Comparison of ENCODE assay signal across 18 cellular contexts in the genomic region with DNA sequence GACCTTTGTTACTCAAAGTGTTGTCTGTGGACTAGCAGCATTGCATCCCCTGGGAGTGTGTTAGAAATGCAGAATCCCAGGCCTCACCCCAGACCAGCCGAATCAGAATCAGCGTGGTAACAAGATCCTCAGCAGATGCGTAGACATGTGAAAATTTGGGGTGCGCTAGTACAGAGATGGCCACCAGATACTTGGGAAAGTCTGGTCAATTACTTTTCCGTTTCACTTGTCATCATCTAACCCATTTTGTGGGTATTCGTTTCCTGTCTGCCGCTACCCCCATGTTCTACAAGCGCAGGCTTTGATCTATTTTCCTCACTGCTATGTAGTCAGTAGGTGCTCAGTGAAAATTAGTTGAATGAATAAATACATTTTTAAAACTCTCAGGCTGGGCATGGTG. TPM values are rescaled to one million over a fixed set of nuclear protein-coding genes. Genes with fewer than 3 reads are reported as not detected.
DNase-seq lines count a peak whose midpoint lies in the region; ATAC-seq and TF ChIP-seq lines count a peak whose summit lies in the region.
"Had no signal": no experiment of that assay in that cellular context is flagged by ENCODE, and none has a peak within 500 bp of the region (broad histone marks: within the 10 kb centered on the region; RNA-seq: fewer than 3 reads in every experiment).

No MANE protein-coding gene starts in this region.

- no peaks in the 10 kb centered on the region for H3K9me2 ChIP-seq in GM23338 (ENCODE audit: insufficient read depth)

- no peak overlapping the region for H3K4me3 ChIP-seq in GM23338
- H3K4me3 ChIP-seq: gastrocnemius medialis had no signal

- no peak overlapping the region for H3K4me2 ChIP-seq in GM23338

- H3K27ac ChIP-seq in GM23338 (ENCODE audit: low read depth): no peak overlapping the region
- H3K27ac ChIP-seq: 22Rv1, gastrocnemius medialis had no signal

- H3K79me2 ChIP-seq in GM23338 (replicated peaks; ENCODE audit: insufficient read depth): no peaks in the 10 kb centered on the region

- peaks cover 16% of the 10 kb centered on the region for H3K4me1 Mint-ChIP-seq in activated CD4-positive, alpha-beta T cell treated with anti-CD3 and anti-CD28 coated beads for 36 hours
- H3K4me1 Mint-ChIP-seq in stimulated activated memory B cell treated with anti-CD40 and anti-IgM and Interleukin-4, amounts not matched to agents 10 μg/mL and 1 μg/mL and 100 μg/mL, for 72 hours: peaks cover 53% of the 10 kb centered on the region
- H3K4me1 Mint-ChIP-seq in GM23338: no peaks in the 10 kb centered on the region

- no peak overlapping the region for H2AFZ ChIP-seq in GM23338

- no peaks in the 10 kb centered on the region for H3F3A ChIP-seq in GM23338 (replicated peaks; ENCODE audit: low read depth)

- H3K27me3 Mint-ChIP-seq in activated CD4-positive, alpha-beta T cell treated with anti-CD3 and anti-CD28 coated beads for 36 hours: peaks cover 2% of the 10 kb centered on the region
- no peaks in the 10 kb centered on the region for H3K27me3 Mint-ChIP-seq in stimulated activated memory B cell treated with anti-CD40 and anti-IgM and Interleukin-4, amounts not matched to agents 10 μg/mL and 1 μg/mL and 100 μg/mL, for 72 hours
- peaks cover 6% of the 10 kb centered on the region for H3K27me3 Mint-ChIP-seq in GM23338 (ENCODE audit: insufficient read depth, low read depth, poor library complexity)

- H3K27me3 ChIP-seq in GM23338 (ENCODE audit: insufficient read depth): no peaks in the 10 kb centered on the region
- H3K27me3 ChIP-seq: gastrocnemius medialis had no signal

- no peak overlapping the region for H3K27ac Mint-ChIP-seq in activated CD4-positive, alpha-beta T cell treated with anti-CD3 and anti-CD28 coated beads for 36 hours
- peak overlapping the region; percentile 80 for H3K27ac Mint-ChIP-seq in stimulated activated memory B cell treated with anti-CD40 and anti-IgM and Interleukin-4, amounts not matched to agents 10 μg/mL and 1 μg/mL and 100 μg/mL, for 72 hours
- no peak overlapping the region for H3K27ac Mint-ChIP-seq in GM23338

- POLR2A ChIA-PET in activated CD4-positive, alpha-beta T cell treated with anti-CD3 and anti-CD28 coated beads for 36 hours (lab: Charles Lee): no interaction called here

- no peaks in the 10 kb centered on the region for H3K36me3 ChIP-seq in GM23338 (ENCODE audit: insufficient read depth)
- H3K36me3 ChIP-seq: gastrocnemius medialis had no signal

- no peaks in the 10 kb centered on the region for H3K36me3 Mint-ChIP-seq in activated CD4-positive, alpha-beta T cell treated with anti-CD3 and anti-CD28 coated beads for 36 hours (ENCODE audit: low read depth)
- peaks cover 42% of the 10 kb centered on the region for H3K36me3 Mint-ChIP-seq in stimulated activated memory B cell treated with anti-CD40 and anti-IgM and Interleukin-4, amounts not matched to agents 10 μg/mL and 1 μg/mL and 100 μg/mL, for 72 hours
- H3K36me3 Mint-ChIP-seq in GM23338 (ENCODE audit: low read depth): no peaks in the 10 kb centered on the region

- intact Hi-C loops in activated CD4-positive, alpha-beta T cell treated with anti-CD3 and anti-CD28 coated beads for 36 hours (cut with DNase I, micrococcal nuclease): no loop called here

- DNase-seq in activated CD4-positive, alpha-beta T cell treated with anti-CD3 and anti-CD28 coated beads for 36 hours: peak; percentile 10
- DNase-seq in activated CD4-positive, alpha-beta T cell treated with anti-CD3 and anti-CD28 coated beads for 4 hours: no peak
- no peak for DNase-seq in NCI-H748 treated with DMSO at 0.1 percent for 48 hours (lab: John Stamatoyannopoulos, UW)
- DNase-seq in NCI-H526 treated with DMSO at 0.1 percent for 48 hours (lab: John Stamatoyannopoulos, UW): no peak
- no peak for DNase-seq in GM23338 (ENCODE audit: low spot score)
- DNase-seq: Calu3; effector CD4-positive, alpha-beta T cell; gastrocnemius medialis; GOT3; kidney glomerular epithelial cell had no signal

- H3K9me3 Mint-ChIP-seq in activated CD4-positive, alpha-beta T cell treated with anti-CD3 and anti-CD28 coated beads for 36 hours (ENCODE audit: low read depth): no peaks in the 10 kb centered on the region
- no peaks in the 10 kb centered on the region for H3K9me3 Mint-ChIP-seq in stimulated activated memory B cell treated with anti-CD40 and anti-IgM and Interleukin-4, amounts not matched to agents 10 μg/mL and 1 μg/mL and 100 μg/mL, for 72 hours
- no peaks in the 10 kb centered on the region for H3K9me3 Mint-ChIP-seq in GM23338

- TF ChIP-seq CTCF in GM23338 (conservative IDR thresholded peaks at IDR 0.05; ENCODE audit: low read depth in 2 of 2): no peak

- H4K20me1 ChIP-seq in GM23338 (replicated peaks; ENCODE audit: insufficient read depth): no peaks in the 10 kb centered on the region

- no peak overlapping the region for H3K4me3 Mint-ChIP-seq in activated CD4-positive, alpha-beta T cell treated with anti-CD3 and anti-CD28 coated beads for 36 hours
- peak overlapping the region; percentile 43 for H3K4me3 Mint-ChIP-seq in stimulated activated memory B cell treated with anti-CD40 and anti-IgM and Interleukin-4, amounts not matched to agents 10 μg/mL and 1 μg/mL and 100 μg/mL, for 72 hours
- H3K4me3 Mint-ChIP-seq in GM23338: no peak overlapping the region

- CTCF ChIA-PET in activated CD4-positive, alpha-beta T cell treated with anti-CD3 and anti-CD28 coated beads for 36 hours (lab: Charles Lee): no interaction called here

- ATAC-seq in activated CD4-positive, alpha-beta T cell treated with anti-CD3 and anti-CD28 coated beads for 36 hours: peak; percentile 70
- ATAC-seq in GM21717 (IDR thresholded peaks at IDR 0.05; ENCODE audit: unreplicated experiment) (peak; percentile 65), HG03571 (IDR thresholded peaks at IDR 0.05; ENCODE audit: unreplicated experiment) (peak; percentile 66), GM23338 (no peak)
- peak; percentile 72 for ATAC-seq in stimulated activated memory B cell treated with anti-CD40 and anti-IgM and Interleukin-4, amounts not matched to agents 10 μg/mL and 1 μg/mL and 100 μg/mL, for 72 hours
- ATAC-seq: gastrocnemius medialis, Panc1, right cardiac atrium had no signal

- H3K4me1 ChIP-seq in GM23338 (ENCODE audit: insufficient read depth): no peaks in the 10 kb centered on the region
- H3K4me1 ChIP-seq: gastrocnemius medialis had no signal

TF ChIP-seq in GM23338, 12 proteins besides CTCF, POLR2A, EP300 and RAD21 (continues in another document):
- TF ChIP-seq ZNF331 (CRISPR knock-in tag; IDR thresholded peaks at IDR 0.05; ENCODE audit: low read depth) (no peak), POLR2AphosphoS5 (IDR thresholded peaks at IDR 0.05; ENCODE audit: low read depth) (no peak), EZH2 (IDR thresholded peaks at IDR 0.05; ENCODE audit: low read depth, unreplicated experiment) (no peak), ZNF114 (CRISPR knock-in tag; IDR thresholded peaks at IDR 0.05) (no peak), REST (IDR thresholded peaks at IDR 0.05; ENCODE audit: unreplicated experiment) (no peak), NANOG (IDR thresholded peaks at IDR 0.05; ENCODE audit: borderline replicate concordance) (no peak), ETS1 (IDR thresholded peaks at IDR 0.05) (no peak), JUNB (IDR thresholded peaks at IDR 0.05; ENCODE audit: unreplicated experiment) (no peak), EZH2phosphoT487 (IDR thresholded peaks at IDR 0.05; ENCODE audit: unreplicated experiment) (no peak), CREB1 (CRISPR knock-in tag; IDR thresholded peaks at IDR 0.05; ENCODE audit: low read depth) (no peak)

RNA-seq across cellular contexts. Expression of gene HERPUD1, which starts 33.1 kb away (rescaled TPM):
- total RNA-seq in activated CD4-positive, alpha-beta T cell treated with anti-CD3 and anti-CD28 coated beads for 36 hours: 100 to 1,000 TPM; 136 to 195 TPM
- 42.7 and 44.1 TPM in 2 replicates for total RNA-seq in GM23338 (2014; rRNA removed; shearing (Covaris generic))
- polyA plus RNA-seq in GM23338 (2016; fragmentation: Nextera tagmentation; extraction: Ambion mirVana): 33.6 and 41.1 TPM in 2 replicates

RNA-seq across cellular contexts. Expression of gene SLC12A3, which starts 33.8 kb away (rescaled TPM):
- total RNA-seq in activated CD4-positive, alpha-beta T cell treated with anti-CD3 and anti-CD28 coated beads for 36 hours: not detected
- not detected in 2 replicates for total RNA-seq in GM23338 (2014; rRNA removed; shearing (Covaris generic))
- polyA plus RNA-seq in GM23338 (2016; fragmentation: Nextera tagmentation; extraction: Ambion mirVana): not detected in 2 replicates
- total RNA-seq: Calu3, gastrocnemius medialis, M059J, right cardiac atrium, temporal lobe had no signal
- polyA plus RNA-seq: right cardiac atrium had no signal
